ENCODE assay signal across 7 cellular contexts in the genomic region with DNA sequence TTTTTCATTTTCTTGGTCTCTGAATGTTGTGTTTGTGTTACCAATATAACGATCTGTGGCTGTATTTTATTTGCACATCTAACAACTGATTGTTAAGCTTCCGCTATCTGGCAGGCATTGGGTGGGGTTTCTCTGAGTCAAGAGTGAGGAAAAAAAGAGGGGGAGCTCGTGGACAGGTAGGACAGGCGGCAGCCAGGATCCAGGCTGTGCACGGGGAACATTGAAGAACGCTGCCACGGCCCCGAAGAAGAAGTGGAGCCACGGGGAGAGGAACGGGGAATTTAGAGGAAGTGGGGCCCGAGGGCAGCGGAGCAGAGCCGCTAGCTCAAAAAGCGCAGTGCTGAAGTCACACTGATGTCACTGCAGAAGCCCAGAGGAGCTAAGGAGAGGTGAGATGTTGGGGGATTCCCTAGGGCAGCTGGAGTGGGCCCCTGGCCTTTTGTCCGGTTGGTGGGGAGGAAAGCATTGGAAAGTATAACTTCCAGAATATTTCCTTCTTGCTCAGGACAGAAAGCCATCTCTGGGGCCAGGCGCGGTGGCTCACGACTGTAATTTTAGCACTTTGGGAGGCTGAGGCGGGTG. TPM values are rescaled to one million over a fixed set of nuclear protein-coding genes. Genes with fewer than 3 reads are reported as not detected.
DNase-seq lines count a peak whose midpoint lies in the region; ATAC-seq, FAIRE-seq and TF ChIP-seq lines count a peak whose summit lies in the region.

No MANE protein-coding gene starts in this region.

- H3K4me3 ChIP-seq in Peyer's patch (peak overlapping the region; percentile 39 to 52 (median 42)), keratinocyte (ENCODE audit: control insufficient read depth in 2 of 3, extremely low read depth in 1 of 3, insufficient read depth in 2 of 3, low read depth in 1 of 3, low read length in 3 of 3) (peak overlapping the region in 2 of 3 experiments; percentile 20 to 58)

- H3K9me1 ChIP-seq in keratinocyte (ENCODE audit: control insufficient read depth, extremely low read depth, insufficient read depth, low read length): no peaks in the 10 kb centered on the region

- no peaks in the 10 kb centered on the region for H3K9me3 ChIP-seq in Peyer's patch
- no peaks in the 10 kb centered on the region for H3K9me3 ChIP-seq in keratinocyte (ENCODE audit: control insufficient read depth, low read depth, low read length)

- H3K36me3 ChIP-seq in Peyer's patch (no peaks in the 10 kb centered on the region), keratinocyte (ENCODE audit: control insufficient read depth in 2 of 2, extremely low read depth in 1 of 2, insufficient read depth in 2 of 2, low read length in 2 of 2) (no peaks in the 10 kb centered on the region)

- DNase-seq in Peyer's patch: peak; percentile 63 to 88 (median 83)
- peak; percentile 50 to 80 for DNase-seq in activated naive CD4-positive, alpha-beta T cell treated with anti-CD3 and anti-CD28 coated beads, Interleukin-2, amount 50 U/mL, for 72 hours (ENCODE audit: low spot score in 2 of 2)
- DNase-seq in keratinocyte (ENCODE audit: low read depth, low spot score): no peak
- DNase-seq in stimulated activated CD4-positive, alpha-beta T cell treated with anti-CD3 and anti-CD28 coated beads, TNF-alpha, amount 100 ng/mL, for 48 hours (ENCODE audit: low read depth in 3 of 3): peak in 2 of 3 donors; percentile 32 to 47
- DNase-seq in islet precursor cell: no peak

- H4K20me1 ChIP-seq in keratinocyte (ENCODE audit: control insufficient read depth, extremely low read depth, insufficient read depth, low read length): no peaks in the 10 kb centered on the region

- FAIRE-seq in keratinocyte (lab: Jason Lieb, UNC): peak; percentile 39

- ATAC-seq in GM19023 (IDR thresholded peaks at IDR 0.05; ENCODE audit: unreplicated experiment) (peak; percentile 69), HG03025 (IDR thresholded peaks at IDR 0.05; ENCODE audit: low FRiP score, unreplicated experiment) (peak; percentile 48)
- peak; percentile 41 to 79 for ATAC-seq in activated naive CD4-positive, alpha-beta T cell treated with anti-CD3 and anti-CD28 coated beads, Interleukin-2, amount 50 U/mL, for 72 hours

- H3K27ac ChIP-seq in Peyer's patch (peak overlapping the region; percentile 48 to 84 (median 69)), keratinocyte (ENCODE audit: control insufficient read depth, insufficient read depth, low read length) (peak overlapping the region; percentile 53)

- H3K4me1 ChIP-seq in Peyer's patch (peaks cover 0 to 5% (median 3%) of the 10 kb centered on the region in 4 donors), keratinocyte (ENCODE audit: control insufficient read depth, extremely low read depth, insufficient read depth, low read length) (peaks cover 37% of the 10 kb centered on the region)

- peak overlapping the region; percentile 85 to 91 for H3K27ac Mint-ChIP-seq in activated naive CD4-positive, alpha-beta T cell treated with anti-CD3 and anti-CD28 coated beads, Interleukin-2, amount 50 U/mL, for 72 hours

- peak overlapping the region; percentile 90 for H2AFZ ChIP-seq in keratinocyte (ENCODE audit: control insufficient read depth, low read length)

- dilution Hi-C loops in keratinocyte (cut with MboI; ENCODE audit: extremely low pct_ligation_motif_present, low sequenced_read_pairs): no loop called here

- H3K79me2 ChIP-seq in keratinocyte (ENCODE audit: control insufficient read depth, insufficient read depth, low read length): no peaks in the 10 kb centered on the region

- H3K9me3 Mint-ChIP-seq in activated naive CD4-positive, alpha-beta T cell treated with anti-CD3 and anti-CD28 coated beads, Interleukin-2, amount 50 U/mL, for 72 hours: no peaks in the 10 kb centered on the region

- H3K4me2 ChIP-seq in keratinocyte (ENCODE audit: control insufficient read depth, extremely low read depth, insufficient read depth, low read depth, low read length): peak overlapping the region; percentile 92

- no peak for TF ChIP-seq CTCF in Peyer's patch (IDR thresholded peaks at IDR 0.05)
- no peak for TF ChIP-seq CTCF in keratinocyte (optimal IDR thresholded peaks at IDR 0.05 in 1 of 3, IDR thresholded peaks at IDR 0.05 in 1 of 3, conservative IDR thresholded peaks at IDR 0.05 in 1 of 3; ENCODE audit: extremely low read depth in 1 of 3, insufficient read depth in 2 of 3, low read length in 3 of 3)

- no peaks in the 10 kb centered on the region for H3K27me3 ChIP-seq in Peyer's patch
- H3K27me3 ChIP-seq in keratinocyte (ENCODE audit: control insufficient read depth, extremely low read depth, insufficient read depth, low read length): no peaks in the 10 kb centered on the region

- H3K36me3 Mint-ChIP-seq in activated naive CD4-positive, alpha-beta T cell treated with anti-CD3 and anti-CD28 coated beads, Interleukin-2, amount 50 U/mL, for 72 hours: no peaks in the 10 kb centered on the region

- TF ChIP-seq POLR2A in Peyer's patch (IDR thresholded peaks at IDR 0.05): no peak

- H3K9ac ChIP-seq in keratinocyte (ENCODE audit: control insufficient read depth, extremely low read depth, insufficient read depth, low read length): peak overlapping the region; percentile 33

RNA-seq across cellular contexts. Expression of a gene that starts 20.9 kb away (rescaled TPM):
- total RNA-seq in Peyer's patch: 100 to 1,000 TPM in 1 of 4 donors, 10 to 100 TPM in 3; 10.7 to 126 (median 27.7) TPM
- 10 to 100 TPM; 83.1 to 89.6 TPM for total RNA-seq in activated naive CD4-positive, alpha-beta T cell treated with anti-CD3 and anti-CD28 coated beads, Interleukin-2, amount 50 U/mL, for 72 hours
- polyA plus RNA-seq in keratinocyte: 1.5 to 2.2 TPM (median 2.1 TPM) in 3 replicates
- 2.2 TPM for polyA plus RNA-seq in keratinocyte (2011; ENCODE audit: low read depth)
- polyA plus RNA-seq in keratinocyte (2011; cell fraction: cytosol; rRNA removed): 0.88 and 1.7 TPM in 2 replicates
- 5.8 and 6.7 TPM in 2 replicates for polyA plus RNA-seq in keratinocyte (2011; cell fraction: nucleus; rRNA removed)
- 2.5 and 4.6 TPM in 2 replicates for polyA plus RNA-seq in keratinocyte (2012; ENCODE audit: low replicate concordance)
- polyA minus RNA-seq in keratinocyte: 4.8 to 16.5 TPM (median 10.5 TPM) in 3 replicates
- 5.6 TPM for polyA minus RNA-seq in keratinocyte (2011; cell fraction: cytosol; rRNA and poly(A)+ RNA removed)
- 7.4 and 10.2 TPM in 2 replicates for polyA minus RNA-seq in keratinocyte (2011; cell fraction: nucleus; rRNA and poly(A)+ RNA removed)

Comparison
In these comparisons a context has a peak if more than half of its experiments do, and no peak if none do; other contexts are left out.
1. DNase-seq: peak in Peyer's patch (3 of 3), activated naive CD4-positive, alpha-beta T cell treated with anti-CD3 and anti-CD28 coated beads, Interleukin-2, amount 50 U/mL, for 72 hours (2 of 2) and stimulated activated CD4-positive, alpha-beta T cell treated with anti-CD3 and anti-CD28 coated beads, TNF-alpha, amount 100 ng/mL, for 48 hours (2 of 3); none in keratinocyte (single experiment) and islet precursor cell (single experiment).
2. Peak in every context shown above with its lines, with median percentiles within 50 percentile points of each other: ATAC-seq.